ENCODE assay signal across 8 cellular contexts in the genomic region with DNA sequence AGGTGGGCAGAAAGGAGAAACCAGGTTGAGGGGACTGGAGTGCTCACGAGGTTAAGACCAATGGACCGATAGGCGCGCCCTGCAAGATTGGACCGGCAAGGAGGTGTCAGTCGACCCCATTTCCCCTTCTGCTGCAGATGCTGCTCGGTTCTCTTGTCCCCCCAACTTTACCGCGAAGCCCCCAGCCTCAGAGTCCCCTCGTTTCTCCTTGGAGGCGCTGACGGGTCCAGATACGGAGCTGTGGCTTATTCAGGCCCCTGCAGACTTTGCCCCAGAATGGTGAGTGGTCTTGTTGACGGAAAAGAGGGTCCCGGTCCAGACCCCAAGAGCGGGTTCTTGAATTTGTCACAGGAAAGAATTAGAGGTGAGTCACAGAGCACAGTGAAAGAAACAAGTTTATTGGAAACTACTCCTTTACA. TPM values are rescaled to one million over a fixed set of nuclear protein-coding genes. Genes with fewer than 3 reads are reported as not detected.
DNase-seq lines count a peak whose midpoint lies in the region; ATAC-seq and TF ChIP-seq lines count a peak whose summit lies in the region.

No MANE protein-coding gene starts in this region.

- H3K27ac ChIP-seq in Panc1 (ENCODE audit: low read length) (peak overlapping the region; percentile 90), prostate gland (peak overlapping the region in 1 of 2 donors; percentile 90)

- TF ChIP-seq CTCF in Panc1 (IDR thresholded peaks at IDR 0.05) (no peak), prostate gland (IDR thresholded peaks at IDR 0.05) (no peak)

- CTCF ChIA-PET in Panc1 (lab: Charles Lee), result interaction anchor here (0.6 kb wide), 1 partner anchor 206 kb away, joined by 3 read pairs; no protein-coding TSS in a partner anchor

- ATAC-seq in Panc1, result no peak
- no peak for ATAC-seq in GM21367 (IDR thresholded peaks at IDR 0.05; ENCODE audit: unreplicated experiment)
- no peak for ATAC-seq in GM21717 (IDR thresholded peaks at IDR 0.05; ENCODE audit: unreplicated experiment)
- no peak for ATAC-seq in GM19467 (IDR thresholded peaks at IDR 0.05; ENCODE audit: unreplicated experiment)

- intact Hi-C loops in Panc1 (cut with micrococcal nuclease; ENCODE audit: unreplicated experiment), result no loop called here
- intact Hi-C loops in prostate gland (cut with DNase I), result no loop called here

- no peaks in the 10 kb centered on the region for H3K9me3 ChIP-seq in Panc1 (ENCODE audit: control insufficient read depth, insufficient read depth, low read depth, low read length)
- no peaks in the 10 kb centered on the region for H3K9me3 ChIP-seq in prostate gland

- H3K4me3 ChIP-seq in GM08714 (ENCODE audit: low read length), result peak overlapping the region; percentile 91
- peak overlapping the region; percentile 94 to 96 for H3K4me3 ChIP-seq in Panc1 (ENCODE audit: low read depth in 2 of 2, low read length in 2 of 2)
- peak overlapping the region; percentile 53 to 60 for H3K4me3 ChIP-seq in prostate gland

- no TSS peak for BruUV-seq in Panc1 (replicated peaks; lab: Mats Ljungman, UMichigan)

- H3K36me3 ChIP-seq in Panc1 (ENCODE audit: control insufficient read depth, insufficient read depth, low read length) (peaks cover 4% of the 10 kb centered on the region; the same call in 1 of the 2 replicates), prostate gland (no peaks in the 10 kb centered on the region)

- H3K4me1 ChIP-seq in Panc1 (ENCODE audit: control insufficient read depth, insufficient read depth, low read length) (peaks cover 14% of the 10 kb centered on the region), prostate gland (replicated peaks) (peaks cover 9% of the 10 kb centered on the region)

- H3K27me3 ChIP-seq in Panc1 (ENCODE audit: control insufficient read depth, insufficient read depth, low read length), result no peaks in the 10 kb centered on the region
- no peaks in the 10 kb centered on the region for H3K27me3 ChIP-seq in prostate gland (replicated peaks; ENCODE audit: insufficient read depth)

- under 1% methylated on average over 16 of the region's 16 CpGs for WGBS in prostate gland

- no peak for DNase-seq in Panc1 (ENCODE audit: low read depth, low spot score)
- DNase-seq in erythroblast (lab: John Stamatoyannopoulos, UW), result peak; percentile 44 to 54
- no peak for DNase-seq in prostate gland (ENCODE audit: low spot score)
- DNase-seq in SKM-1 (lab: John Stamatoyannopoulos, UW; ENCODE audit: unreplicated experiment), result no peak

- TF ChIP-seq POLR2A in erythroblast (IDR thresholded peaks at IDR 0.05; ENCODE audit: low read length), result peak; percentile 13
- TF ChIP-seq POLR2A in prostate gland (IDR thresholded peaks at IDR 0.05), result no peak

- in situ Hi-C loops in Panc1 (cut with HindIII; ENCODE audit: low pct_unique_long_range_greater_than_20kb, low sequenced_read_pairs), result no loop called here

- POLR2A ChIA-PET in Panc1 (lab: Charles Lee), result no interaction called here

RNA-seq across cellular contexts. Expression of gene POLR1G, which starts 0.5 kb away (rescaled TPM):
- total RNA-seq in Panc1 (2021; ENCODE audit: unreplicated experiment) (27.8 TPM), prostate gland (1 to 10 TPM; 6.6 to 8.9 TPM)
- 20.6 TPM for polyA plus RNA-seq in Panc1 (2012; ENCODE audit: insufficient read length)

RNA-seq across cellular contexts. Expression of gene PPP1R13L, which starts 2.1 kb away (rescaled TPM):
- total RNA-seq in Panc1 (2021; ENCODE audit: unreplicated experiment), result 39.1 TPM
- 62.4 TPM for polyA plus RNA-seq in Panc1 (2012; ENCODE audit: insufficient read length)
- total RNA-seq in prostate gland, result 10 to 100 TPM; 56.1 to 60.3 TPM

RNA-seq across cellular contexts. Expression of gene ERCC1, which starts 16.8 kb away (rescaled TPM):
- total RNA-seq in Panc1 (2021; ENCODE audit: unreplicated experiment) (80.3 TPM), prostate gland (100 to 1,000 TPM; 142 to 151 TPM)
- polyA plus RNA-seq in Panc1 (2012; ENCODE audit: insufficient read length), result 101 TPM

RNA-seq across cellular contexts. Expression of gene ERCC2, which starts 36.6 kb away (rescaled TPM):
- total RNA-seq in Panc1 (2021; ENCODE audit: unreplicated experiment) (32.5 TPM), prostate gland (10 to 100 TPM; 20.5 to 31.8 TPM)
- polyA plus RNA-seq in Panc1 (2012; ENCODE audit: insufficient read length), result 50.9 TPM

Comparison
In these comparisons a context has a peak if more than half of its experiments do, and no peak if none do; other contexts are left out.
1. DNase-seq: peak in erythroblast (2 of 2); none in Panc1 (single experiment), prostate gland (single experiment) and SKM-1 (single experiment).
2. Peak in every context shown above with its lines, with median percentiles within 50 percentile points of each other: H3K4me3 ChIP-seq.